Comparison of ENCODE assay signal across 32 cellular contexts in genomic region chr11:17892409-17892808, GRCh38.
"Had no signal": no experiment of that assay in that cellular context is flagged by ENCODE, and none has a peak within 500 bp of the region (broad histone marks: within the 10 kb centered on the region; RNA-seq: fewer than 3 reads in every experiment).

No MANE protein-coding gene starts in this region.

- H3K27ac Mint-ChIP-seq: activated CD4-positive, alpha-beta memory T cell treated with anti-CD3 and anti-CD28 coated beads for 36 hours; activated CD4-positive, alpha-beta T cell treated with anti-CD3 and anti-CD28 coated beads for 36 hours; activated CD4-positive, alpha-beta T cell treated with anti-CD3 and anti-CD28 coated beads, Interleukin-2, amount 10 ng/mL, durations not matched to agents 24 days and 14 days; activated CD8-positive, alpha-beta memory T cell treated with anti-CD3 and anti-CD28 coated beads, Interleukin-2, amount 10 ng/mL, durations not matched to agents 7 days and 5 days; activated CD8-positive, alpha-beta T cell treated with anti-CD3 and anti-CD28 coated beads, Interleukin-2, amount 10 ng/mL, durations not matched to agents 7 days and 5 days; activated naive CD4-positive, alpha-beta T cell treated with anti-CD3 and anti-CD28 coated beads for 36 hours; activated naive CD4-positive, alpha-beta T cell treated with anti-CD3 and anti-CD28 coated beads, Interleukin-2, amount 50 U/mL, for 24 hours; activated naive CD8-positive, alpha-beta T cell treated with anti-CD3 and anti-CD28 coated beads for 36 hours; activated naive CD8-positive, alpha-beta T cell treated with anti-CD3 and anti-CD28 coated beads, Interleukin-2, amount 50 U/mL, for 24 hours; activated T-helper 1 cell treated with anti-CD3 and anti-CD28 coated beads, Interleukin-12 subunit alpha, Interleukin-12 subunit beta, Interleukin-2, Interleukin-4 antibody, amounts not matched to agents 30 ng/mL and 10 ng/mL and 1 ng/mL, durations not matched to agents 14 hours and 24 hours and 36 hours; activated T-helper 2 cell treated with anti-CD3 and anti-CD28 coated beads, Interferon-gamma antibody, Interleukin-2, Interleukin-4, amounts not matched to agents 10 μg/mL and 5 μg/mL and 100 μg/mL, durations not matched to agents 14 hours and 24 hours and 36 hours; brain; dendritic cell treated with granulocyte-macrophage colony-stimulating factor and Interleukin-4, amounts not matched to agents 40 ng/mL and 50 ng/mL, for 4 days; endodermal cell had no signal

- H3K4me1 Mint-ChIP-seq: activated CD4-positive, alpha-beta T cell treated with anti-CD3 and anti-CD28 coated beads for 36 hours; activated CD4-positive, alpha-beta T cell treated with anti-CD3 and anti-CD28 coated beads, Interleukin-2, amount 10 ng/mL, durations not matched to agents 24 days and 14 days; activated CD8-positive, alpha-beta memory T cell treated with anti-CD3 and anti-CD28 coated beads, Interleukin-2, amount 10 ng/mL, durations not matched to agents 7 days and 5 days; activated naive CD4-positive, alpha-beta T cell treated with anti-CD3 and anti-CD28 coated beads, Interleukin-2, amount 50 U/mL, for 24 hours; activated naive CD8-positive, alpha-beta T cell treated with anti-CD3 and anti-CD28 coated beads for 36 hours; activated naive CD8-positive, alpha-beta T cell treated with anti-CD3 and anti-CD28 coated beads, Interleukin-2, amount 50 U/mL, for 24 hours; central memory CD8-positive, alpha-beta T cell had no signal

- H3K27ac ChIP-seq: adrenal gland, ascending aorta, breast epithelium, coronary artery, esophagus squamous epithelium, gastroesophageal sphincter had no signal

- H3K4me3 ChIP-seq: adrenal gland, ascending aorta, breast epithelium, coronary artery, dorsolateral prefrontal cortex, esophagus squamous epithelium, gastroesophageal sphincter had no signal

- DNase-seq: activated CD4-positive, alpha-beta memory T cell treated with anti-CD3 and anti-CD28 coated beads for 36 hours; activated CD4-positive, alpha-beta T cell treated with anti-CD3 and anti-CD28 coated beads for 36 hours; activated CD4-positive, alpha-beta T cell treated with anti-CD3 and anti-CD28 coated beads, Interleukin-2, amount 10 ng/mL, durations not matched to agents 24 days and 14 days; activated CD4-positive, CD25-positive, alpha-beta regulatory T cell; activated CD4-positive, CD25-positive, alpha-beta regulatory T cell treated with anti-CD3 and anti-CD28 coated beads, Interleukin-2, amount 50 U/mL, for 72 hours; activated CD8-positive, alpha-beta memory T cell treated with anti-CD3 and anti-CD28 coated beads, Interleukin-2, amount 10 ng/mL, durations not matched to agents 7 days and 5 days; activated CD8-positive, alpha-beta memory T cell treated with anti-CD3 and anti-CD28 coated beads, Interleukin-2, amount 50 U/mL, for 4 hours; activated CD8-positive, alpha-beta T cell treated with anti-CD3 and anti-CD28 coated beads, Interleukin-2, amount 10 ng/mL, durations not matched to agents 7 days and 5 days; activated effector memory CD4-positive, alpha-beta T cell treated with anti-CD3 and anti-CD28 coated beads, Interleukin-2, amount 50 U/mL, for 16 hours; activated naive CD4-positive, alpha-beta T cell treated with anti-CD3 and anti-CD28 coated beads for 36 hours; activated naive CD8-positive, alpha-beta T cell treated with anti-CD3 and anti-CD28 coated beads for 36 hours; activated naive CD8-positive, alpha-beta T cell treated with anti-CD3 and anti-CD28 coated beads, Interleukin-2, amount 50 U/mL, for 24 hours; activated T-cell treated with anti-CD3 and anti-CD28 coated beads, Interleukin-2, amount 50 U/mL, for 1 hour; activated T-cell treated with anti-CD3 and anti-CD28 coated beads, Interleukin-2, amount 50 U/mL, for 48 hours; adrenal gland; dorsolateral prefrontal cortex; effector memory CD4-positive, alpha-beta T cell; endodermal cell; erythroblast; esophagus squamous epithelium; foreskin melanocyte; T-helper 2 cell had no signal

- H3K9me3 Mint-ChIP-seq: activated CD4-positive, alpha-beta memory T cell treated with anti-CD3 and anti-CD28 coated beads for 36 hours; activated CD4-positive, alpha-beta T cell treated with anti-CD3 and anti-CD28 coated beads, Interleukin-2, amount 10 ng/mL, durations not matched to agents 24 days and 14 days; activated naive CD4-positive, alpha-beta T cell treated with anti-CD3 and anti-CD28 coated beads for 36 hours; activated naive CD4-positive, alpha-beta T cell treated with anti-CD3 and anti-CD28 coated beads, Interleukin-2, amount 50 U/mL, for 24 hours; activated naive CD8-positive, alpha-beta T cell treated with anti-CD3 and anti-CD28 coated beads for 36 hours; activated naive CD8-positive, alpha-beta T cell treated with anti-CD3 and anti-CD28 coated beads, Interleukin-2, amount 50 U/mL, for 24 hours; activated T-helper 1 cell treated with anti-CD3 and anti-CD28 coated beads, Interleukin-12 subunit alpha, Interleukin-12 subunit beta, Interleukin-2, Interleukin-4 antibody, amounts not matched to agents 30 ng/mL and 10 ng/mL and 1 ng/mL, durations not matched to agents 14 hours and 24 hours and 36 hours; activated T-helper 2 cell treated with anti-CD3 and anti-CD28 coated beads, Interferon-gamma antibody, Interleukin-2, Interleukin-4, amounts not matched to agents 10 μg/mL and 5 μg/mL and 100 μg/mL, durations not matched to agents 14 hours and 24 hours and 36 hours; brain; central memory CD8-positive, alpha-beta T cell; dendritic cell treated with granulocyte-macrophage colony-stimulating factor and Interleukin-4, amounts not matched to agents 40 ng/mL and 50 ng/mL, for 4 days; endodermal cell had no signal

- H3K4me1 ChIP-seq: adrenal gland, ascending aorta, breast epithelium, gastroesophageal sphincter had no signal

- H3K4me3 Mint-ChIP-seq: activated CD4-positive, alpha-beta memory T cell treated with anti-CD3 and anti-CD28 coated beads for 36 hours; activated CD4-positive, alpha-beta T cell treated with anti-CD3 and anti-CD28 coated beads for 36 hours; activated CD4-positive, alpha-beta T cell treated with anti-CD3 and anti-CD28 coated beads, Interleukin-2, amount 10 ng/mL, durations not matched to agents 24 days and 14 days; activated CD8-positive, alpha-beta memory T cell treated with anti-CD3 and anti-CD28 coated beads, Interleukin-2, amount 10 ng/mL, durations not matched to agents 7 days and 5 days; activated CD8-positive, alpha-beta T cell treated with anti-CD3 and anti-CD28 coated beads, Interleukin-2, amount 10 ng/mL, durations not matched to agents 7 days and 5 days; activated naive CD4-positive, alpha-beta T cell treated with anti-CD3 and anti-CD28 coated beads for 36 hours; activated naive CD4-positive, alpha-beta T cell treated with anti-CD3 and anti-CD28 coated beads, Interleukin-2, amount 50 U/mL, for 24 hours; activated naive CD8-positive, alpha-beta T cell treated with anti-CD3 and anti-CD28 coated beads for 36 hours; activated naive CD8-positive, alpha-beta T cell treated with anti-CD3 and anti-CD28 coated beads, Interleukin-2, amount 50 U/mL, for 24 hours; activated T-helper 1 cell treated with anti-CD3 and anti-CD28 coated beads, Interleukin-12 subunit alpha, Interleukin-12 subunit beta, Interleukin-2, Interleukin-4 antibody, amounts not matched to agents 30 ng/mL and 10 ng/mL and 1 ng/mL, durations not matched to agents 14 hours and 24 hours and 36 hours; brain; central memory CD8-positive, alpha-beta T cell; dendritic cell treated with granulocyte-macrophage colony-stimulating factor and Interleukin-4, amounts not matched to agents 40 ng/mL and 50 ng/mL, for 4 days; endodermal cell had no signal

- H3K27me3 ChIP-seq: adrenal gland, ascending aorta, breast epithelium, dorsolateral prefrontal cortex, esophagus squamous epithelium, gastroesophageal sphincter had no signal

- H3K9me3 ChIP-seq: adrenal gland, ascending aorta, breast epithelium, esophagus squamous epithelium, gastroesophageal sphincter had no signal

- H3K27me3 Mint-ChIP-seq: activated CD4-positive, alpha-beta memory T cell treated with anti-CD3 and anti-CD28 coated beads for 36 hours; activated CD4-positive, alpha-beta T cell treated with anti-CD3 and anti-CD28 coated beads for 36 hours; activated CD4-positive, alpha-beta T cell treated with anti-CD3 and anti-CD28 coated beads, Interleukin-2, amount 10 ng/mL, durations not matched to agents 24 days and 14 days; activated CD8-positive, alpha-beta memory T cell treated with anti-CD3 and anti-CD28 coated beads, Interleukin-2, amount 10 ng/mL, durations not matched to agents 7 days and 5 days; activated naive CD4-positive, alpha-beta T cell treated with anti-CD3 and anti-CD28 coated beads, Interleukin-2, amount 50 U/mL, for 24 hours; activated naive CD8-positive, alpha-beta T cell treated with anti-CD3 and anti-CD28 coated beads for 36 hours; activated naive CD8-positive, alpha-beta T cell treated with anti-CD3 and anti-CD28 coated beads, Interleukin-2, amount 50 U/mL, for 24 hours; brain; central memory CD8-positive, alpha-beta T cell; dendritic cell treated with granulocyte-macrophage colony-stimulating factor and Interleukin-4, amounts not matched to agents 40 ng/mL and 50 ng/mL, for 4 days had no signal

- ATAC-seq: activated CD4-positive, alpha-beta T cell treated with anti-CD3 and anti-CD28 coated beads for 36 hours; activated CD8-positive, alpha-beta memory T cell treated with anti-CD3 and anti-CD28 coated beads, Interleukin-2, amount 10 ng/mL, durations not matched to agents 7 days and 5 days; activated CD8-positive, alpha-beta T cell treated with anti-CD3 and anti-CD28 coated beads, Interleukin-2, amount 10 ng/mL, durations not matched to agents 7 days and 5 days; activated naive CD8-positive, alpha-beta T cell treated with anti-CD3 and anti-CD28 coated beads, Interleukin-2, amount 50 U/mL, for 24 hours; gastroesophageal sphincter had no signal

- H3K36me3 ChIP-seq: adrenal gland, breast epithelium, esophagus squamous epithelium had no signal
